ENCODE assay signal across 23 cellular contexts in the genomic region with DNA sequence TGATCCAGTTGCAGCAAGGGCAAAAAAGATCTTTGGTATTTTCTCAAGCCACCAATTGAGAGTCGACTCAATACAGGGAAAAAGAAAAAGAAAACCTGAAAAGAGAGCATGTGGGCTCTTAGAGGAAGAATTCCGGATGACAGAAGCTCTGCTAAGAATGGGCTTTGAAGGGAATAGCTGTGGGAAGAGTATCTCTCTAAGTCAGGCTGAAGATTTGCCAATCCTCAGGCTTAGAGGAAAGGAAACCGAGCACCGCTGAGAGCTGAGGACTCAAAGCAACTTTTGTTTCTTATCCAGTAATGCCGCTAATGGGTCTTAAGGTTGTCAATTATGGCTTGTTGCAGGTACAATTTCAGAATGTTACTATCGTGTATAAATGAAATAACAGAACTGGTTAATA.
"Had no signal": no experiment of that assay in that cellular context is flagged by ENCODE, and none has a peak within 500 bp of the region (broad histone marks: within the 10 kb centered on the region; RNA-seq: fewer than 3 reads in every experiment).

No MANE protein-coding gene starts in this region.

- DNase-seq: activated CD4-positive, alpha-beta T cell treated with anti-CD3 and anti-CD28 coated beads for 4 hours; activated CD4-positive, alpha-beta T cell treated with anti-CD3 and anti-CD28 coated beads, Interleukin-2, amount 50 U/mL, for 4 hours; activated effector memory CD4-positive, alpha-beta T cell treated with anti-CD3 and anti-CD28 coated beads, Interleukin-2, amount 50 U/mL, for 16 hours; activated naive CD4-positive, alpha-beta T cell treated with anti-CD3 and anti-CD28 coated beads for 36 hours; activated naive CD8-positive, alpha-beta T cell treated with anti-CD3 and anti-CD28 coated beads, Interleukin-2, amount 10 ng/mL, durations not matched to agents 7 days and 5 days; activated T-cell treated with anti-CD3 and anti-CD28 coated beads for 4 hours; body of pancreas; dorsolateral prefrontal cortex; effector memory CD8-positive, alpha-beta T cell; left cardiac atrium; left ventricle myocardium superior; naive B cell; occipital lobe; spleen; stimulated activated naive CD4-positive, alpha-beta T cell; tibial artery; upper lobe of right lung had no signal

- H3K4me3 ChIP-seq: body of pancreas, coronary artery, gastroesophageal sphincter, hepatocyte, right atrium auricular region, spleen, suprapubic skin, tibial artery, upper lobe of right lung had no signal

- H2AFZ ChIP-seq: hepatocyte had no signal

- H3K27ac ChIP-seq: body of pancreas, coronary artery, dorsolateral prefrontal cortex, gastroesophageal sphincter, hepatocyte, right atrium auricular region, spleen, suprapubic skin, tibial artery, upper lobe of right lung had no signal

- H3K79me2 ChIP-seq: hepatocyte had no signal

- H3K36me3 ChIP-seq: gastroesophageal sphincter, right atrium auricular region, spleen, suprapubic skin, tibial artery, upper lobe of right lung had no signal

- ATAC-seq: body of pancreas; effector memory CD8-positive, alpha-beta T cell; gastroesophageal sphincter; left cardiac atrium; left ventricle myocardium superior; upper lobe of right lung had no signal

- FAIRE-seq: endothelial cell of umbilical vein had no signal

- H3K4me2 ChIP-seq: hepatocyte had no signal

- H3K4me1 ChIP-seq: body of pancreas, right atrium auricular region, spleen had no signal

- H3K27me3 ChIP-seq: body of pancreas, dorsolateral prefrontal cortex, gastroesophageal sphincter, hepatocyte, right atrium auricular region, suprapubic skin, tibial artery, upper lobe of right lung had no signal

- H3K9me3 ChIP-seq: suprapubic skin, upper lobe of right lung had no signal
